8 cellular contexts compared by ENCODE assay signal in the genomic region with DNA sequence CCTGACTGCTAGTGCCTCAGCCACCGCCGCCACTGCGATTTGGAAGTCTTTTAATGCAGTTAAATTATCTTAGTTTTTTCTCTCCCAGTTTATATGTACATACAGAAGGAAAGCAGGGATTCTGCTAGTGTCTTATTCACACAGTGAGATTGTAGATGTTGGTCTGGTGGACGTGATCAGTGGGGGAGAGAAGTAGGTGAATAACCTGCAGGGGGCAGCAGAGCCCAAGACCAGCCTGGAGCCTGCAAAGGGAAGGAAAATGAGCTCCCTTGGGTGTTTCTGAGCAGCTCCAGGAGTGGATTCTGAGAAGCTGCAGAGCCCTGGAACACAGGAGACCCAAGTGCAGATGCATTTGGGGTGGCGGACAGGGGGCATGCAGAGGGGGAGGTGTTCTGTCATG. TPM values are rescaled to one million over a fixed set of nuclear protein-coding genes. Genes with fewer than 3 reads are reported as not detected.
A peak's percentile ranks its signal among the peaks of the same experiment; 100 is the strongest.
DNase-seq lines count a peak whose midpoint lies in the region; ATAC-seq and TF ChIP-seq lines count a peak whose summit lies in the region.

No MANE protein-coding gene starts in this region.

- no peaks in the 10 kb centered on the region for H3K27me3 ChIP-seq in thoracic aorta (replicated peaks; ENCODE audit: insufficient read depth)

- no peaks in the 10 kb centered on the region for H3K27me3 Mint-ChIP-seq in osteocyte (ENCODE audit: unreplicated experiment)

- POLR2A ChIA-PET in OCI-LY7 (lab: Charles Lee): no interaction called here

- H3K27ac Mint-ChIP-seq in osteocyte (ENCODE audit: unreplicated experiment): no peak overlapping the region

- H3K4me1 Mint-ChIP-seq in osteocyte (ENCODE audit: unreplicated experiment): peaks cover 15% of the 10 kb centered on the region

- H3K27ac ChIP-seq in OCI-LY7 (ENCODE audit: low read depth, low read length, poor library complexity, severe bottlenecking): no peak overlapping the region
- no peak overlapping the region for H3K27ac ChIP-seq in thoracic aorta

- H4K20me1 ChIP-seq in OCI-LY7 (ENCODE audit: insufficient read depth, low read length): no peaks in the 10 kb centered on the region

- BruUV-seq in OCI-LY7 (replicated peaks; lab: Mats Ljungman, UMichigan): no TSS peak

- DNase-seq in NCI-H2029 treated with DMSO at 0.1 percent for 48 hours (lab: John Stamatoyannopoulos, UW) (peak; percentile 11), NCI-H2029 (lab: John Stamatoyannopoulos, UW) (no peak), OCI-LY7 (ENCODE audit: low spot score) (peak; percentile 67), activated T-helper 1 cell treated with Interleukin-2 at 50 U/mL for 16 hours (ENCODE audit: low read depth) (peak; percentile 10), foreskin fibroblast (peak; percentile 60 to 84), osteocyte (ENCODE audit: extremely low spot score, unreplicated experiment) (peak; percentile 85), thoracic aorta (ENCODE audit: low spot score) (peak; percentile 3)

- no peaks in the 10 kb centered on the region for H3K79me2 ChIP-seq in OCI-LY7 (ENCODE audit: insufficient read depth, low read depth, low read length)

- ATAC-seq in thoracic aorta (ENCODE audit: insufficient number of reproducible peaks, low FRiP score, low read depth): no peak
- no peak for ATAC-seq in HG02610 (IDR thresholded peaks at IDR 0.05; ENCODE audit: unreplicated experiment)

- H3K4me3 Mint-ChIP-seq in osteocyte (ENCODE audit: unreplicated experiment): peak overlapping the region; percentile 52

- no peak overlapping the region for H3K4me2 ChIP-seq in OCI-LY7 (ENCODE audit: low read length)

- no peak overlapping the region for H3K4me3 ChIP-seq in OCI-LY7 (ENCODE audit: low read depth, low read length, poor library complexity, severe bottlenecking)
- H3K4me3 ChIP-seq in foreskin fibroblast (ENCODE audit: low read depth in 1 of 2, low read length in 2 of 2): no peak overlapping the region
- no peak overlapping the region for H3K4me3 ChIP-seq in thoracic aorta

- H3K36me3 ChIP-seq in OCI-LY7 (ENCODE audit: insufficient read depth, low read length): no peaks in the 10 kb centered on the region
- no peaks in the 10 kb centered on the region for H3K36me3 ChIP-seq in thoracic aorta

- no peaks in the 10 kb centered on the region for H3K9me2 ChIP-seq in OCI-LY7 (ENCODE audit: insufficient read depth, low read length)

- no peak overlapping the region for H2AFZ ChIP-seq in OCI-LY7 (ENCODE audit: low read length)

- H3K9me3 ChIP-seq in OCI-LY7 (ENCODE audit: low read length) (no peaks in the 10 kb centered on the region), thoracic aorta (no peaks in the 10 kb centered on the region)

- peaks cover 4% of the 10 kb centered on the region for H3K36me3 Mint-ChIP-seq in osteocyte (ENCODE audit: unreplicated experiment)

- TF ChIP-seq CTCF in OCI-LY7 (conservative IDR thresholded peaks at IDR 0.05; ENCODE audit: low read length) (peak; percentile 91), foreskin fibroblast (IDR thresholded peaks at IDR 0.05; ENCODE audit: low read depth, low read length) (peak; percentile 50), osteocyte (IDR thresholded peaks at IDR 0.05) (peak; percentile 64), thoracic aorta (IDR thresholded peaks at IDR 0.05) (peak; percentile 61)

- intact Hi-C loops in OCI-LY7 (cut with micrococcal nuclease; ENCODE audit: unreplicated experiment): loop anchor here (10.0 kb wide), 1 partner anchor 254 kb away; no protein-coding TSS in a partner anchor

- CTCF ChIA-PET in OCI-LY7 (lab: Charles Lee; ENCODE audit: unreplicated experiment): interaction anchor here (1.0 kb wide), 1 partner anchor 46 kb away, joined by 3 read pairs; no protein-coding TSS in a partner anchor

- peaks cover 15% of the 10 kb centered on the region for H3K9me3 Mint-ChIP-seq in osteocyte (ENCODE audit: unreplicated experiment)

- H3K4me1 ChIP-seq in OCI-LY7 (ENCODE audit: insufficient read depth, low read length, poor library complexity, severe bottlenecking) (no peaks in the 10 kb centered on the region), thoracic aorta (ENCODE audit: control insufficient read depth in 1 of 2, low read depth in 2 of 2) (peaks cover 0 to 11% of the 10 kb centered on the region in 2 donors)

RNA-seq across cellular contexts. Expression of a gene that starts 26.3 kb away (rescaled TPM):
- 5.8 and 6.7 TPM in 2 replicates for total RNA-seq in OCI-LY7 (2014; rRNA removed; shearing (Covaris generic))
- total RNA-seq in OCI-LY7 (2022) (7.7 and 9.3 TPM in 2 replicates), osteocyte (10.2 and 12.7 TPM in 2 replicates), thoracic aorta (1 to 10 TPM; 4.7 to 9.0 TPM)

RNA-seq across cellular contexts. Expression of a gene that starts 38.0 kb away (rescaled TPM):
- 0.72 and 1.0 TPM in 2 replicates for total RNA-seq in OCI-LY7 (2014; rRNA removed; shearing (Covaris generic))
- total RNA-seq in OCI-LY7 (2022) (1.0 and 1.5 TPM in 2 replicates), osteocyte (0.38 TPM in 1 of 2 replicates, not detected in the other), thoracic aorta (1 to 10 TPM in 1 of 2 donors, not detected in 1; 1.4 TPM)

RNA-seq across cellular contexts. Expression of a gene that starts 49.3 kb away (rescaled TPM):
- total RNA-seq in OCI-LY7 (2014; rRNA removed; shearing (Covaris generic)): 6.1 and 8.9 TPM in 2 replicates
- total RNA-seq in OCI-LY7 (2022) (7.1 and 10.0 TPM in 2 replicates), osteocyte (3.9 and 8.5 TPM in 2 replicates), thoracic aorta (1 to 10 TPM; 2.2 to 4.3 TPM)

RNA-seq across cellular contexts. Expression of a gene that starts 55.3 kb away (rescaled TPM):
- 1.6 and 1.9 TPM in 2 replicates for total RNA-seq in OCI-LY7 (2014; rRNA removed; shearing (Covaris generic))
- 0.76 and 0.89 TPM in 2 replicates for total RNA-seq in OCI-LY7 (2022)
- 4.5 and 7.5 TPM in 2 replicates for total RNA-seq in osteocyte
- total RNA-seq in thoracic aorta: 1 to 10 TPM; 6.6 to 7.0 TPM
